In the genomic region with DNA sequence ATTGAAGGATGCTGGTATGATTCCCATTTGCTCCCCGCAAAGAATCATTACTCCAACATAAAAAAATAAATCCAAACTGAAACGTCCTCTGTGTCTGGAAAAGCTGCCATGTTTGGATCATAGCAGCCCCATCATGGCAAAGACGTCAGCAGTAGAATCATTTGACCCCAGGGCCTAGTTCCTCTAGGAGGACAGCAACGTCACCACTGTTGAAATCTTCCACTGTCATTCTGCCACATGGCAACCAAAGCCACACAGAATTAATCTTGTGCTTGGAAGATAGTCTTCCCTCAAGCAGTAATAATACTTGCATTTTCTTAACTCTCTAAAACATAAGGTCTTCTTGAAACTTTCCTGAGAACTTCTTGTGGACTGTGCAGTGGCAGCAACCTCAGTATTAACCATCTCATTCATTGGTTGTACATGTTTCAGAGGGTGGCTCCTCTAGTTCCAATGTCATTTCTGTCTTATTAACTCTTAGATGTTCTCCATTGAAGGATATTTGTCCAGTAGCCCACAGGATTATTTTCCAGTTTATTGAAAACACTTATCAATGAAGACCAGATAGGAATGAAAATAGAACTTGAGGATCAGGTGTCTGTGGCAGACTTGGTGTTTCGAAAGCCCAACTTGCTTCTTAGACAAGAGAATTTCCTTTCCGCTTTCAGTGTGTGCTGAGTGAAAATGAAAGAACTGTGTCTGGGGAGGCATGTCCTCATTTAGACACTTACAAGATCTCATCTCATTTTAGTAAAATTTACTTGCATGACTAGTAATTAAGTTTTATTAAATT, we compare ENCODE assay signal across 10 cellular contexts. TPM values are rescaled to one million over a fixed set of nuclear protein-coding genes. Genes with fewer than 3 reads are reported as not detected.
DNase-seq lines count a peak whose midpoint lies in the region; ATAC-seq, FAIRE-seq and TF ChIP-seq lines count a peak whose summit lies in the region.
"Had no signal": no experiment of that assay in that cellular context is flagged by ENCODE, and none has a peak within 500 bp of the region (broad histone marks: within the 10 kb centered on the region; RNA-seq: fewer than 3 reads in every experiment).

No MANE protein-coding gene starts in this region.

- H3K4me2 ChIP-seq in keratinocyte (ENCODE audit: control insufficient read depth, extremely low read depth, insufficient read depth, low read depth, low read length) (no peak overlapping the region), GM23338 (no peak overlapping the region)

- H3K36me3 ChIP-seq in keratinocyte (ENCODE audit: control insufficient read depth in 2 of 2, extremely low read depth in 1 of 2, insufficient read depth in 2 of 2, low read length in 2 of 2) (no peaks in the 10 kb centered on the region), GM23338 (ENCODE audit: insufficient read depth) (no peaks in the 10 kb centered on the region)

- no peaks in the 10 kb centered on the region for H3K9me1 ChIP-seq in keratinocyte (ENCODE audit: control insufficient read depth, extremely low read depth, insufficient read depth, low read length)

- TF ChIP-seq CTCF in keratinocyte (optimal IDR thresholded peaks at IDR 0.05 in 1 of 3, IDR thresholded peaks at IDR 0.05 in 1 of 3, conservative IDR thresholded peaks at IDR 0.05 in 1 of 3; ENCODE audit: extremely low read depth in 1 of 3, insufficient read depth in 2 of 3, low read length in 3 of 3) (no peak), GM23338 (conservative IDR thresholded peaks at IDR 0.05; ENCODE audit: low read depth in 2 of 2) (no peak)

- DNase-seq in keratinocyte (ENCODE audit: low read depth, low spot score) (no peak), GM23338 (ENCODE audit: low spot score) (no peak), RKO (ENCODE audit: low spot score) (no peak), islet precursor cell (no peak)
- no peak for DNase-seq in activated CD4-positive, alpha-beta T cell treated with anti-CD3 and anti-CD28 coated beads for 4 hours
- DNase-seq: activated T-cell treated with anti-CD3 and anti-CD28 coated beads for 4 hours had no signal

- H3K27ac ChIP-seq in keratinocyte (ENCODE audit: control insufficient read depth, insufficient read depth, low read length) = no peak overlapping the region
- no peak overlapping the region for H3K27ac ChIP-seq in GM23338 (ENCODE audit: low read depth)
- H3K27ac ChIP-seq: skin epidermis had no signal

- no peak overlapping the region for H3K4me3 ChIP-seq in keratinocyte (ENCODE audit: control insufficient read depth in 2 of 3, extremely low read depth in 1 of 3, insufficient read depth in 2 of 3, low read depth in 1 of 3, low read length in 3 of 3)
- no peak overlapping the region for H3K4me3 ChIP-seq in GM23338
- H3K4me3 ChIP-seq: skin epidermis had no signal

- no peaks in the 10 kb centered on the region for H3F3A ChIP-seq in GM23338 (replicated peaks; ENCODE audit: low read depth)

- no peak overlapping the region for H2AFZ ChIP-seq in keratinocyte (ENCODE audit: control insufficient read depth, low read length)
- H2AFZ ChIP-seq in GM23338 = no peak overlapping the region

- no peaks in the 10 kb centered on the region for H3K79me2 ChIP-seq in keratinocyte (ENCODE audit: control insufficient read depth, insufficient read depth, low read length)
- no peaks in the 10 kb centered on the region for H3K79me2 ChIP-seq in GM23338 (replicated peaks; ENCODE audit: insufficient read depth)

- FAIRE-seq in keratinocyte (lab: Jason Lieb, UNC) = peak; percentile 20

- no peak overlapping the region for H3K27ac Mint-ChIP-seq in GM23338

- H3K27me3 Mint-ChIP-seq in GM23338 (ENCODE audit: insufficient read depth, low read depth, poor library complexity) = peaks cover 5% of the 10 kb centered on the region

- H3K36me3 Mint-ChIP-seq in GM23338 (ENCODE audit: low read depth) = no peaks in the 10 kb centered on the region

- H3K4me1 ChIP-seq in keratinocyte (ENCODE audit: control insufficient read depth, extremely low read depth, insufficient read depth, low read length) = no peaks in the 10 kb centered on the region
- no peaks in the 10 kb centered on the region for H3K4me1 ChIP-seq in GM23338 (ENCODE audit: insufficient read depth)

- H3K4me3 Mint-ChIP-seq in GM23338 = no peak overlapping the region

- H3K9me2 ChIP-seq in GM23338 (ENCODE audit: insufficient read depth) = no peaks in the 10 kb centered on the region; the same call in 1 of the 2 replicates

- peak; percentile 93 for ATAC-seq in GM18517 (IDR thresholded peaks at IDR 0.05; ENCODE audit: unreplicated experiment)
- peak; percentile 100 for ATAC-seq in GM21576 (IDR thresholded peaks at IDR 0.05; ENCODE audit: unreplicated experiment)
- peak; percentile 98 for ATAC-seq in HG03378 (IDR thresholded peaks at IDR 0.05; ENCODE audit: unreplicated experiment)
- ATAC-seq in GM23338 = no peak

- no peaks in the 10 kb centered on the region for H3K9me3 Mint-ChIP-seq in GM23338

- peaks cover 5% of the 10 kb centered on the region; the same call in 2 of the 3 replicates for H3K4me1 Mint-ChIP-seq in GM23338

- no peaks in the 10 kb centered on the region for H3K9me3 ChIP-seq in keratinocyte (ENCODE audit: control insufficient read depth, low read depth, low read length)

- H4K20me1 ChIP-seq in keratinocyte (ENCODE audit: control insufficient read depth, extremely low read depth, insufficient read depth, low read length) (no peaks in the 10 kb centered on the region), GM23338 (replicated peaks; ENCODE audit: insufficient read depth) (no peaks in the 10 kb centered on the region)

- H3K27me3 ChIP-seq in keratinocyte (ENCODE audit: control insufficient read depth, extremely low read depth, insufficient read depth, low read length) = peaks cover 4% of the 10 kb centered on the region
- no peaks in the 10 kb centered on the region for H3K27me3 ChIP-seq in GM23338 (ENCODE audit: insufficient read depth)

- no peak overlapping the region for H3K9ac ChIP-seq in keratinocyte (ENCODE audit: control insufficient read depth, extremely low read depth, insufficient read depth, low read length)

- dilution Hi-C loops in keratinocyte (cut with MboI; ENCODE audit: extremely low pct_ligation_motif_present, low sequenced_read_pairs) = no loop called here

TF ChIP-seq in GM23338, 12 proteins besides CTCF, POLR2A, EP300 and RAD21:
- TF ChIP-seq JUNB (IDR thresholded peaks at IDR 0.05; ENCODE audit: unreplicated experiment) = no peak
- no peak for TF ChIP-seq ZNF331 (CRISPR knock-in tag; IDR thresholded peaks at IDR 0.05; ENCODE audit: low read depth)
- TF ChIP-seq REST (IDR thresholded peaks at IDR 0.05; ENCODE audit: unreplicated experiment) = no peak
- no peak for TF ChIP-seq STAT1 (IDR thresholded peaks at IDR 0.05; ENCODE audit: unreplicated experiment)

RNA-seq across cellular contexts. Expression of gene INHBA, which starts 28.8 kb away (rescaled TPM):
- polyA plus RNA-seq in keratinocyte (51.4 to 63.2 TPM (median 59.2 TPM) in 3 replicates), GM23338 (2016; fragmentation: Nextera tagmentation; extraction: Ambion mirVana) (1.0 and 1.3 TPM in 2 replicates)
- 79.7 TPM for polyA plus RNA-seq in keratinocyte (2011; ENCODE audit: low read depth)
- 18.4 and 20.9 TPM in 2 replicates for polyA plus RNA-seq in keratinocyte (2011; cell fraction: cytosol; rRNA removed)
- polyA plus RNA-seq in keratinocyte (2011; cell fraction: nucleus; rRNA removed) = 158 and 186 TPM in 2 replicates
- 26.5 and 79.3 TPM in 2 replicates for polyA plus RNA-seq in keratinocyte (2012; ENCODE audit: low replicate concordance)
- polyA minus RNA-seq in keratinocyte = 115 to 137 TPM (median 137 TPM) in 3 replicates
- 36.6 TPM for polyA minus RNA-seq in keratinocyte (2011; cell fraction: cytosol; rRNA and poly(A)+ RNA removed)
- 98.4 and 221 TPM in 2 replicates for polyA minus RNA-seq in keratinocyte (2011; cell fraction: nucleus; rRNA and poly(A)+ RNA removed)
- 0.94 and 1.0 TPM in 2 replicates for total RNA-seq in GM23338 (2014; rRNA removed; shearing (Covaris generic))
